Comparison of ENCODE assay signal across 9 cellular contexts in genomic region chr10:3107426-3107961, GRCh38. TPM values are rescaled to one million over a fixed set of nuclear protein-coding genes. Genes with fewer than 3 reads are reported as not detected.
DNase-seq lines count a peak whose midpoint lies in the region; ATAC-seq, FAIRE-seq and TF ChIP-seq lines count a peak whose summit lies in the region.
"Had no signal": no experiment of that assay in that cellular context is flagged by ENCODE, and none has a peak within 500 bp of the region (broad histone marks: within the 10 kb centered on the region; RNA-seq: fewer than 3 reads in every experiment).

No MANE protein-coding gene starts in this region.

- H3K4me1 Mint-ChIP-seq in astrocyte (ENCODE audit: low read depth, unreplicated experiment) = peaks cover 3% of the 10 kb centered on the region

- peak overlapping the region; percentile 89 for H3K9ac ChIP-seq in astrocyte (ENCODE audit: low read length)

- H3K27me3 Mint-ChIP-seq in astrocyte (ENCODE audit: low read depth, unreplicated experiment) = no peaks in the 10 kb centered on the region

- H3K4me3 ChIP-seq in astrocyte (ENCODE audit: insufficient read depth, low read depth, low read length) (no peak overlapping the region), prostate gland (no peak overlapping the region)

- H3K4me1 ChIP-seq in astrocyte (ENCODE audit: insufficient read depth, low read length) (peaks cover 17% of the 10 kb centered on the region), prostate gland (replicated peaks) (peaks cover 11% of the 10 kb centered on the region)

- H3K4me2 ChIP-seq in astrocyte (ENCODE audit: low read length) = peak overlapping the region; percentile 75

- peaks cover 17% of the 10 kb centered on the region for H4K20me1 ChIP-seq in astrocyte (ENCODE audit: insufficient read depth, low read length)

- intact Hi-C loops in Right ventricle myocardium superior (cut with DNase I) = no loop called here
- intact Hi-C loops in prostate gland (cut with DNase I) = no loop called here

- 35% methylated on average over 22 of the region's 22 CpGs for WGBS in prostate gland

- TF ChIP-seq CTCF in astrocyte (IDR thresholded peaks at IDR 0.05; ENCODE audit: insufficient read depth, low read depth, low read length) (no peak), prostate gland (IDR thresholded peaks at IDR 0.05) (no peak)

- peaks cover 45% of the 10 kb centered on the region for H3K36me3 Mint-ChIP-seq in astrocyte (ENCODE audit: low read depth, unreplicated experiment)

- FAIRE-seq in astrocyte (lab: Jason Lieb, UNC) (no peak), GM19239 (lab: Jason Lieb, UNC) (no peak)

- peak overlapping the region; percentile 96 for H3K27ac ChIP-seq in astrocyte (ENCODE audit: low read depth, low read length)
- peak overlapping the region; percentile 63 to 75 for H3K27ac ChIP-seq in prostate gland

- H3K79me2 ChIP-seq in astrocyte (ENCODE audit: insufficient read depth, low read length) = peaks cover 45% of the 10 kb centered on the region

- peak; percentile 86 for ATAC-seq in Right ventricle myocardium superior (ENCODE audit: poor library complexity)
- ATAC-seq in GM19351 (IDR thresholded peaks at IDR 0.05; ENCODE audit: unreplicated experiment) = no peak

- H2AFZ ChIP-seq in astrocyte (ENCODE audit: low read depth, low read length) = peak overlapping the region; percentile 7

- H3K4me3 Mint-ChIP-seq in astrocyte (ENCODE audit: unreplicated experiment) = no peak overlapping the region

- peak overlapping the region; percentile 81 for H3K27ac Mint-ChIP-seq in astrocyte (ENCODE audit: unreplicated experiment)

- H3K9me3 Mint-ChIP-seq in astrocyte (ENCODE audit: unreplicated experiment) = no peaks in the 10 kb centered on the region

- H3K9me3 ChIP-seq in astrocyte (ENCODE audit: insufficient read depth, low read depth, low read length) = no peaks in the 10 kb centered on the region
- H3K9me3 ChIP-seq in prostate gland = no peaks in the 10 kb centered on the region

- H3K36me3 ChIP-seq in astrocyte (ENCODE audit: insufficient read depth, low read length) (peaks cover 54% of the 10 kb centered on the region), prostate gland (no peaks in the 10 kb centered on the region)

- peak; percentile 24 for TF ChIP-seq POLR2A in prostate gland (IDR thresholded peaks at IDR 0.05)

- peak; percentile 33 for DNase-seq in AG20443 (ENCODE audit: low spot score)
- peak; percentile 98 for DNase-seq in astrocyte (ENCODE audit: low read depth)
- peak; percentile 82 for DNase-seq in Right ventricle myocardium superior
- DNase-seq in prostate gland (ENCODE audit: low spot score) = peak; percentile 89
- no peak for DNase-seq in NCI-H446 (lab: John Stamatoyannopoulos, UW)
- no peak for DNase-seq in GM19239 (ENCODE audit: insufficient read length, low spot score)
- no peak for DNase-seq in NCI-H2029 treated with DMSO at 0.1 percent for 48 hours (lab: John Stamatoyannopoulos, UW)
- DNase-seq: NCI-H82 had no signal

- H3K27me3 ChIP-seq in astrocyte (ENCODE audit: insufficient read depth, low read length) (no peaks in the 10 kb centered on the region), prostate gland (replicated peaks; ENCODE audit: insufficient read depth) (no peaks in the 10 kb centered on the region)

RNA-seq across cellular contexts. Expression of gene PFKP, which starts 40.1 kb away (rescaled TPM):
- total RNA-seq in astrocyte (356 and 361 TPM in 2 replicates), Right ventricle myocardium superior (155 TPM), prostate gland (10 to 100 TPM; 35.1 to 86.9 TPM)

Comparison
In these comparisons a context has a peak if more than half of its experiments do, and no peak if none do; other contexts are left out.
1. DNase-seq: peak in AG20443 (single experiment), astrocyte (single experiment), Right ventricle myocardium superior (single experiment) and prostate gland (single experiment); none in NCI-H446 (0 of 2), GM19239 (single experiment) and NCI-H2029 treated with DMSO at 0.1 percent for 48 hours (single experiment).